In the genomic region with DNA sequence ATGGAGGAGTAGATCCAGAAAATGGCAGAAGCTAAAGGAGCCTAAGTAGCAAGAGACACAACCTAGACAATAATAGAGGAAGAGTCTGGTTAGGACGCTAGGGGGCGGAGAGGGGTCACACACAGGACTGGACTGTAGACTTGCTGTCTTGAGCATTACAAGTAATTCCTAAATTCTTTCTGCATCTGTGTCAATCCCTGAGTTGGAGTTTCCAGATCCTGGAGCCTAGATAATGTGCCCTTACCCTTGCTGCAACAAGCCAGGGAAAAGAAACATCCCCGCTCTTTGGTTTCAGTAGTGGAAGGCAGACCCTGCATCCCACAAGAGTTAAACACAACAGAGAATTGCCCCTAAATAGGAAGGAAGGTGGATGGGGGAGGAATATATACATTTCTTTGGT, we compare ENCODE assay signal across 8 cellular contexts. TPM values are rescaled to one million over a fixed set of nuclear protein-coding genes. Genes with fewer than 3 reads are reported as not detected.
DNase-seq lines count a peak whose midpoint lies in the region; ATAC-seq and TF ChIP-seq lines count a peak whose summit lies in the region.

No MANE protein-coding gene starts in this region.

- no peak overlapping the region for H3K4me3 ChIP-seq in epithelial cell of esophagus (ENCODE audit: low read length)

- peak; percentile 96 for TF ChIP-seq CTCF in epithelial cell of esophagus (IDR thresholded peaks at IDR 0.05; ENCODE audit: insufficient read depth, low read depth, low read length, missing control alignments)

- H3K27ac ChIP-seq in substantia nigra (ENCODE audit: low read depth, low read length, poor library complexity, severe bottlenecking) = no peak overlapping the region

- ATAC-seq in GM19463 (IDR thresholded peaks at IDR 0.05; ENCODE audit: unreplicated experiment) (peak; percentile 99), HG03442 (IDR thresholded peaks at IDR 0.05; ENCODE audit: unreplicated experiment) (peak; percentile 100)

- peak; percentile 29 for DNase-seq in DMS 273 treated with DMSO at 0.1 percent for 48 hours (lab: John Stamatoyannopoulos, UW)
- DNase-seq in NCI-H446 (lab: John Stamatoyannopoulos, UW) = peak; percentile 30 to 71
- peak; percentile 74 for DNase-seq in activated CD4-positive, alpha-beta T cell treated with anti-CD3 and anti-CD28 coated beads for 48 hours
- DNase-seq in epithelial cell of esophagus (ENCODE audit: low read depth) = peak; percentile 86
- peak; percentile 79 for DNase-seq in myocyte (ENCODE audit: low read depth)
- DNase-seq in substantia nigra (lab: John Stamatoyannopoulos, UW) = peak in 37 of 49 donors; percentile 0 to 71 (median 42)

RNA-seq across cellular contexts. Expression of a gene that starts 14.9 kb away (rescaled TPM):
- total RNA-seq in myocyte = not detected in 2 replicates
- polyA plus RNA-seq in myocyte (2012) = 0.03 TPM

RNA-seq across cellular contexts. Expression of a gene that starts 20.4 kb away (rescaled TPM):
- total RNA-seq in myocyte = 0.08 and 0.21 TPM in 2 replicates
- polyA plus RNA-seq in myocyte (2012) = 0.03 TPM

Comparison
In these comparisons a context has a peak if more than half of its experiments do, and no peak if none do; other contexts are left out.
1. DNase-seq: peak in every context shown above with its lines; median percentile 86 in epithelial cell of esophagus; 79 in myocyte; 74 in activated CD4-positive, alpha-beta T cell treated with anti-CD3 and anti-CD28 coated beads for 48 hours; 50 in NCI-H446; 42 in substantia nigra; 29 in DMS 273 treated with DMSO at 0.1 percent for 48 hours.